22 cellular contexts compared by ENCODE assay signal in the genomic region with DNA sequence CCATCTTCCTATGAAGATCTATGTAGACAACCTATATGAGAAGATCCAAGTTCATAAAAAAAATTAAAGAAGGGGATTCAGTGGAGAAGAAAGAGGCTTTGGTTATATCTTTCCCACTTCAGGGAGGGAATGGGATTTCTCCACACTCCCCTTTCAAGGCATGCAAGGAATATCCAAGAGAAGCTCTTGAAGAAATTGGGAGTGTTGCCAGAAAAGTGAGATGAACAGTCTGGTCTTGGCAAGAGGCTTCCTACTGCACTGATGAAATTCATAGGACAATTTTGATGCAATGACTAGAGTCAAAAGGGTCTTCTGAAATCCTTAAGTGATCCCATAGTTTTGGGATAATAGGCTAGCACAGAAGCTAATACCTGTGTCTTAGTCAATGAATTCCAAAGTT.
"Had no signal": no experiment of that assay in that cellular context is flagged by ENCODE, and none has a peak within 500 bp of the region (broad histone marks: within the 10 kb centered on the region; RNA-seq: fewer than 3 reads in every experiment).

No MANE protein-coding gene starts in this region.

- H3K27ac ChIP-seq: gastrocnemius medialis, right lobe of liver, suprapubic skin, tibial nerve, WERI-Rb-1 had no signal

- H3K4me3 ChIP-seq: gastrocnemius medialis, mucosa of descending colon, right lobe of liver, suprapubic skin, tibial nerve had no signal

- DNase-seq: activated CD4-positive, alpha-beta T cell treated with anti-CD3 and anti-CD28 coated beads, Interleukin-2, amount 10 ng/mL, durations not matched to agents 7 days and 5 days; activated CD4-positive, CD25-positive, alpha-beta regulatory T cell treated with anti-CD3 and anti-CD28 coated beads, Interleukin-2, amount 50 U/mL, for 72 hours; activated CD8-positive, alpha-beta T cell treated with anti-CD3 and anti-CD28 coated beads, Interleukin-2, amount 10 ng/mL, durations not matched to agents 7 days and 5 days; activated naive CD4-positive, alpha-beta T cell; amniotic stem cell; cerebellar nuclear complex; effector CD4-positive, alpha-beta T cell; gastrocnemius medialis; hippocampal formation; kidney glomerular epithelial cell; mucosa of descending colon; naive B cell; occipital lobe; posterior cingulate gyrus; right lobe of liver; small intestine; stimulated activated CD4-positive, alpha-beta T cell treated with anti-CD3 and anti-CD28 coated beads, Interleukin-2, amount 100 ng/mL, for 24 hours; stimulated activated naive CD8-positive, alpha-beta T cell treated with anti-CD3 and anti-CD28 coated beads, Interleukin-15, amount 100 ng/mL, for 72 hours; T-cell; WERI-Rb-1 had no signal

- H3K4me1 ChIP-seq: gastrocnemius medialis, suprapubic skin, tibial nerve had no signal

- H3K27me3 ChIP-seq: gastrocnemius medialis, right lobe of liver, suprapubic skin, tibial nerve had no signal

- H3K9me3 ChIP-seq: gastrocnemius medialis, mucosa of descending colon, right lobe of liver, suprapubic skin, tibial nerve had no signal

- H3K36me3 ChIP-seq: gastrocnemius medialis, right lobe of liver, suprapubic skin, tibial nerve, WERI-Rb-1 had no signal
